Comparison of ENCODE assay signal across 8 cellular contexts in the genomic region with DNA sequence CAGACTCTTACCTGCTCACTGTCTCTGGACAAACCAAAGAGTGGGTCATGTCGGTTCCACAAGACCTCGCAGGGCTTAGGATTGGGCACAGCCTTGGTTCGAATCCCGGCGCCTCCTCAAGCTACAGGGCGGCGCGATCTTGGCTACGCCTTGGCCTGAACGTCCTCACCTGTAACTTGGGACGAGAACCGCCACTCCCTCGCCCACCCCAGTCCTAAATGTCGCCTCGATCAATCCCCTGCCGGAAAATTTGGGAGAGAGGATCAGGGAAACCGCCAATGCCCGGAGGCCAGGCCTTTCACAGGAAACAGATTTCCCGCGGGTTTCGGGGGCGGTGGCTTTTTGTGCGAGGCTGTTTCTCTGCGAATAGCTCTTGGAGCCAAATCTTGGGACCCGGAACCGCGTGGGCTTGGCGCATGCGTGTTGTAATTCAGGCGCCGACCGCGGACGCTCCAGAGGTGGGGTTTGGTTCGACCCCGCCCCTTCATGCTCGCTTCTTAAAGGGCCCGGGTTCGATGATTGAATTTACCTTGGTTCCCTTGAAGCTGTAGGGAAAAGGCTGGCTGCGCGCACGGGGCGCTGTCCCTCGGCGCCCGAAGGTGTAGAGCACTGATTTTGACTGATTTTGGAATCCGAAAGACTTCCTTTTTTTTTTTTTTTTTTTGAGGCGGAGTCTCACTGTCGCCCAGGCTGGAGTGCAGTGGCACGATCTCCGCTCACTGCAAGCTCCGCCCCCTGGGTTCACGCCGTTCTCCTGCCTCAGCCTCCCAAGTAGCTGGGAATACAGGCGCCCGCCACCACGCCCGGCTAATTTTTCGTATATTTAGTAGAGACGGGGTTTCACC. TPM values are rescaled to one million over a fixed set of nuclear protein-coding genes. Genes with fewer than 3 reads are reported as not detected.
DNase-seq lines count a peak whose midpoint lies in the region; ATAC-seq lines count a peak whose summit lies in the region.

A gene with protein sequence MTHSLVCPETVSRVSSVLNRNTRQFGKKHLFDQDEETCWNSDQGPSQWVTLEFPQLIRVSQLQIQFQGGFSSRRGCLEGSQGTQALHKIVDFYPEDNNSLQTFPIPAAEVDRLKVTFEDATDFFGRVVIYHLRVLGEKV (minus strand): TSS at position 403 of the 845 bp plus-strand sequence. CDS start 354 bp downstream, at position 49.

- no peaks in the 10 kb centered on the region for H3K27me3 ChIP-seq in Karpas-422 (ENCODE audit: low read length)

- H3K9me2 ChIP-seq in Karpas-422 (replicated peaks; ENCODE audit: insufficient read depth, low read length): no peaks in the 10 kb centered on the region

- no peaks in the 10 kb centered on the region for H3K9me3 ChIP-seq in Karpas-422 (ENCODE audit: low read length)

- H4K20me1 ChIP-seq in Karpas-422 (ENCODE audit: insufficient read depth, low read depth, low read length): no peaks in the 10 kb centered on the region

- H3K4me1 ChIP-seq in Karpas-422 (ENCODE audit: low read length): peaks cover 17% of the 10 kb centered on the region

- peak; percentile 91 for DNase-seq in COR-L47 (lab: John Stamatoyannopoulos, UW)
- DNase-seq in Karpas-422: peak; percentile 98
- peak; percentile 91 for DNase-seq in RPMI7951 (ENCODE audit: low read depth)
- DNase-seq in activated T-helper 1 cell treated with Interleukin-2 at 50 U/mL for 16 hours (ENCODE audit: low read depth): peak; percentile 83
- DNase-seq in myocyte (ENCODE audit: low read depth): peak; percentile 90
- DNase-seq in stimulated activated CD8-positive, alpha-beta memory T cell treated with anti-CD3 and anti-CD28 coated beads, Interleukin-7, amount 100 ng/mL, for 4 hours (ENCODE audit: low read depth in 2 of 2): peak; percentile 86 to 89

- H3K4me2 ChIP-seq in Karpas-422 (ENCODE audit: low read depth, low read length, poor library complexity, severe bottlenecking): peak within 1 kb of the TSS; percentile 85

- 0 out of 2 replicates have a peak, but pooled peaks cover 3% of the 10 kb centered on the region for H3K36me3 ChIP-seq in Karpas-422 (ENCODE audit: insufficient read depth, low read length)

- H3K4me3 ChIP-seq in Karpas-422 (ENCODE audit: low read length): peak within 1 kb of the TSS; percentile 92

- H3K79me2 ChIP-seq in Karpas-422 (ENCODE audit: low read length): peaks cover 15% of the 10 kb centered on the region

- peak within 1 kb of the TSS; percentile 40; the same call in 1 of the 2 replicates for H3K27ac ChIP-seq in Karpas-422 (ENCODE audit: low read length)

- peak within 1 kb of the TSS; percentile 84 for H3K9ac ChIP-seq in Karpas-422 (ENCODE audit: low read length)

- H2AFZ ChIP-seq in Karpas-422 (ENCODE audit: low read length): no peak within 1 kb of the TSS

- ATAC-seq in GM21528 (IDR thresholded peaks at IDR 0.05; ENCODE audit: low FRiP score, unreplicated experiment) (peak; percentile 64), esophagus mucosa (peak; percentile 80)

RNA-seq across cellular contexts. Expression of the gene that starts here (rescaled TPM):
- total RNA-seq in Karpas-422 (2014; rRNA removed; shearing (Covaris generic); ENCODE audit: low replicate concordance): 6.9 and 21.4 TPM in 2 replicates
- 20.4 and 31.0 TPM in 2 replicates for total RNA-seq in RPMI7951 (2014; rRNA removed; shearing (Covaris generic))
- total RNA-seq in esophagus mucosa (14.8 TPM), myocyte (6.9 and 9.7 TPM in 2 replicates)
- 9.4 TPM for polyA plus RNA-seq in myocyte (2012)

Comparison
In these comparisons a context has a peak if more than half of its experiments do, and no peak if none do; other contexts are left out.
1. Peak in every context shown above with its lines: DNase-seq, ATAC-seq, H3K4me3 ChIP-seq and H3K27ac ChIP-seq.